9 cellular contexts compared by ENCODE assay signal in genomic region chr9:136713555-136713949, GRCh38. TPM values are rescaled to one million over a fixed set of nuclear protein-coding genes. Genes with fewer than 3 reads are reported as not detected.
DNase-seq lines count a peak whose midpoint lies in the region; ATAC-seq and TF ChIP-seq lines count a peak whose summit lies in the region.
"Had no signal": no experiment of that assay in that cellular context is flagged by ENCODE, and none has a peak within 500 bp of the region (broad histone marks: within the 10 kb centered on the region; RNA-seq: fewer than 3 reads in every experiment).

No MANE protein-coding gene starts in this region.

- TF ChIP-seq CTCF in HFF-Myc (IDR thresholded peaks at IDR 0.05; ENCODE audit: low read depth, low read length, missing control alignments) = no peak
- no peak for TF ChIP-seq CTCF in Panc1 (IDR thresholded peaks at IDR 0.05)
- no peak for TF ChIP-seq CTCF in sigmoid colon (IDR thresholded peaks at IDR 0.05)

- H3K27me3 ChIP-seq in Panc1 (ENCODE audit: control insufficient read depth, insufficient read depth, low read length) (no peaks in the 10 kb centered on the region), sigmoid colon (peaks cover 0 to 20% (median 20%) of the 10 kb centered on the region in 3 donors)

- BruUV-seq in Panc1 (replicated peaks; lab: Mats Ljungman, UMichigan) = no TSS peak

- H3K27ac ChIP-seq in Panc1 (ENCODE audit: low read length) (no peak overlapping the region), sigmoid colon (peak overlapping the region; percentile 66 to 76 (median 74))

- intact Hi-C loops in Panc1 (cut with micrococcal nuclease; ENCODE audit: unreplicated experiment) (no loop called here), left cardiac atrium (cut with DNase I) (no loop called here), sigmoid colon (cut with DNase I) (no loop called here)

- DNase-seq in HFF-Myc (ENCODE audit: extremely low read depth, low read depth) (no peak), Panc1 (ENCODE audit: low read depth, low spot score) (no peak), left cardiac atrium (peak; percentile 72), sigmoid colon (no peak), NCI-H2029 (lab: John Stamatoyannopoulos, UW) (no peak)
- no peak for DNase-seq in stimulated activated CD4-positive, alpha-beta T cell treated with anti-CD3 and anti-CD28 coated beads, Interleukin-4, amount 100 ng/mL, for 24 hours

- no peak for ATAC-seq in Panc1
- peak; percentile 7 to 17 for ATAC-seq in left cardiac atrium
- ATAC-seq in GM21447 (IDR thresholded peaks at IDR 0.05; ENCODE audit: unreplicated experiment) = no peak
- ATAC-seq in GM19397 (IDR thresholded peaks at IDR 0.05; ENCODE audit: unreplicated experiment) = no peak

- 36 to 37% methylated on average over 8 of the region's 8 CpGs for WGBS in sigmoid colon, 2 donors

- H3K4me3 ChIP-seq in HFF-Myc (replicated peaks; ENCODE audit: low read depth, low read length) = peak overlapping the region; percentile 40; the same call in 1 of the 2 replicates
- H3K4me3 ChIP-seq in Panc1 (ENCODE audit: low read depth in 2 of 2, low read length in 2 of 2) = peak overlapping the region; percentile 39 to 47
- peak overlapping the region in 3 of 4 donors; percentile 51 to 70 (median 69) for H3K4me3 ChIP-seq in sigmoid colon

- CTCF ChIA-PET in Panc1 (lab: Charles Lee) = interaction anchor here (0.6 kb wide), 1 partner anchor 10 kb away, joined by 3 read pairs; no protein-coding TSS in a partner anchor

- H3K9me3 ChIP-seq in Panc1 (ENCODE audit: control insufficient read depth, insufficient read depth, low read depth, low read length) (no peaks in the 10 kb centered on the region), sigmoid colon (no peaks in the 10 kb centered on the region)

- TF ChIP-seq POLR2A in sigmoid colon (IDR thresholded peaks at IDR 0.05) = no peak

- in situ Hi-C loops in Panc1 (cut with HindIII; ENCODE audit: low pct_unique_long_range_greater_than_20kb, low sequenced_read_pairs) = no loop called here

- no peak for TF ChIP-seq EP300 in sigmoid colon (IDR thresholded peaks at IDR 0.05)

- no peaks in the 10 kb centered on the region for H3K36me3 ChIP-seq in Panc1 (ENCODE audit: control insufficient read depth, insufficient read depth, low read length)
- no peaks in the 10 kb centered on the region for H3K36me3 ChIP-seq in sigmoid colon

- POLR2A ChIA-PET in Panc1 (lab: Charles Lee) = interaction anchor here (0.7 kb wide), 1 partner anchor 14 kb away, joined by 3 read pairs; no protein-coding TSS in a partner anchor

- H3K4me1 ChIP-seq in Panc1 (ENCODE audit: control insufficient read depth, insufficient read depth, low read length) = peaks cover 6% of the 10 kb centered on the region
- H3K4me1 ChIP-seq in sigmoid colon = peaks cover 0 to 23% (median 20%) of the 10 kb centered on the region in 4 donors

RNA-seq across cellular contexts. Expression of gene DIPK1B, which starts 1.2 kb away (rescaled TPM):
- 10.6 TPM for total RNA-seq in Panc1 (2021; ENCODE audit: unreplicated experiment)
- 26.9 TPM for polyA plus RNA-seq in Panc1 (2012; ENCODE audit: insufficient read length)
- 10 to 100 TPM; 23.2 to 35.2 TPM for total RNA-seq in left cardiac atrium
- total RNA-seq in sigmoid colon = 10 to 100 TPM in 3 of 4 donors, 1 to 10 TPM in 1; 9.6 to 18.3 (median 14.3) TPM
- polyA plus RNA-seq in sigmoid colon = 1 to 10 TPM in 1 of 3 donors, under 1 TPM in 2; 0.23 to 6.5 (median 0.60) TPM

RNA-seq across cellular contexts. Expression of gene AGPAT2, which starts 26.3 kb away (rescaled TPM):
- total RNA-seq in Panc1 (2021; ENCODE audit: unreplicated experiment) (77.9 TPM), left cardiac atrium (100 to 1,000 TPM; 154 TPM), sigmoid colon (10 to 100 TPM; 28.0 to 62.4 (median 33.7) TPM)
- 118 TPM for polyA plus RNA-seq in Panc1 (2012; ENCODE audit: insufficient read length)
- 100 to 1,000 TPM in 2 of 3 donors, 10 to 100 TPM in 1; 92.5 to 345 (median 181) TPM for polyA plus RNA-seq in sigmoid colon

RNA-seq across cellular contexts. Expression of gene LCN10, which starts 29.2 kb away (rescaled TPM):
- total RNA-seq in Panc1 (2021; ENCODE audit: unreplicated experiment) = not detected
- not detected for polyA plus RNA-seq in Panc1 (2012; ENCODE audit: insufficient read length)
- total RNA-seq in left cardiac atrium = 10 to 100 TPM in 1 of 2 donors, 1 to 10 TPM in 1; 9.3 to 20.1 TPM
- total RNA-seq in sigmoid colon = 1 to 10 TPM; 1.5 to 6.4 (median 2.1) TPM
- 1 to 10 TPM; 1.2 to 9.2 (median 1.8) TPM for polyA plus RNA-seq in sigmoid colon
- total RNA-seq: frontal cortex had no signal

RNA-seq across cellular contexts. Expression of gene LCN6, which starts 34.8 kb away (rescaled TPM):
- total RNA-seq in Panc1 (2021; ENCODE audit: unreplicated experiment) (not detected), left cardiac atrium (10 to 100 TPM; 18.2 to 51.8 TPM), sigmoid colon (10 to 100 TPM in 1 of 4 donors, 1 to 10 TPM in 3; 1.2 to 19.1 (median 8.1) TPM)
- not detected for polyA plus RNA-seq in Panc1 (2012; ENCODE audit: insufficient read length)
- 1 to 10 TPM; 2.3 to 5.9 (median 4.2) TPM for polyA plus RNA-seq in sigmoid colon
- total RNA-seq: frontal cortex had no signal

RNA-seq across cellular contexts. Expression of gene LCN8, which starts 44.5 kb away (rescaled TPM):
- total RNA-seq in Panc1 (2021; ENCODE audit: unreplicated experiment) = not detected
- polyA plus RNA-seq in Panc1 (2012; ENCODE audit: insufficient read length) = not detected
- total RNA-seq in left cardiac atrium = not detected
- total RNA-seq in sigmoid colon = not detected
- polyA plus RNA-seq in sigmoid colon = under 1 TPM in 1 of 3 donors, not detected in 2; 0.04 TPM
- total RNA-seq: frontal cortex had no signal

Comparison
In these comparisons a context has a peak if more than half of its experiments do, and no peak if none do; other contexts are left out.
1. ATAC-seq: peak in left cardiac atrium (2 of 2); none in Panc1 (single experiment), GM21447 (single experiment) and GM19397 (single experiment).
2. Peak in every context shown above with its lines, with median percentiles within 50 percentile points of each other: H3K4me3 ChIP-seq.